1 cellular context compared by ENCODE assay signal in genomic region chr5:40413747-40414146, GRCh38.
TF ChIP-seq lines count a peak whose summit lies in the region.

No MANE protein-coding gene starts in this region.

TF ChIP-seq in A549, 52 proteins besides CTCF, POLR2A, EP300 and RAD21 (continued from another document):
- no peak for TF ChIP-seq ELK1 (IDR thresholded peaks at IDR 0.05; ENCODE audit: low read depth, low read length)
- TF ChIP-seq RCOR1 (IDR thresholded peaks at IDR 0.05; ENCODE audit: low read depth, low read length) = no peak
- TF ChIP-seq HES2 (IDR thresholded peaks at IDR 0.05) = no peak
- no peak for TF ChIP-seq CBX8 (IDR thresholded peaks at IDR 0.05)
- TF ChIP-seq EHF (CRISPR knock-in tag; IDR thresholded peaks at IDR 0.05) = no peak
- no peak for TF ChIP-seq MAFK (IDR thresholded peaks at IDR 0.05; ENCODE audit: partially characterized antibody)
- no peak for TF ChIP-seq FOSB (CRISPR knock-in tag; IDR thresholded peaks at IDR 0.05)
